In the genomic region with DNA sequence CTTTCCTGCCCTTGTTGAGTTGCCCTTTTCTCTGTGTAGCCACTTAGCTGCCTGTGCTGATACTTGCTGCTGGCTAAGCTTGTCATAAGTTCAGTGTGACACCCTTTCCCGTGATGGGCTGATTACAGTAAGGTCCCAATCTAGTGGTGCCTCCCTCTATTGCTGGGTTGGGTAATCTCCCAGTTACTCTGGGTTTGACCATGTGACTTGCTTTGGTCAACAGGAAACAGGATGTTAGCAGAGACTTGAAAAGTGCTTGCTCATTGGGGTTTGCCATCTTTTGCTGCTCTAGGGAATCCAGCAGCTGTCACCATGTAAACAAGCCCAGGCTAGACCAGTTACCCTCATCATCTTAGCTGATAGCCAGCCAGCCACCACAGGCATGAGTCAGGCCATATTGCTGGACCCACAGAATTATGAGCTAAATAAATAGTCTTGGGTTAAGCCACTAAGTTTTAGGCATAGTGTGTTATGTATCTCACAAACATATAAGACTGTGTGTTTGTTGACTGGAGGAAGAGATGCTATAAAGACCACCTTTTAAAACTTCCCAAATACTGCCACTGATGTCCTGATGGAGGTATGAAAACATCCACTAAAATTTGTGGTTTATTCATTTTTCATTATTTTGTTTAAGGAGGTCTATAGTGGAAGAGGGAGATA, we compare ENCODE assay signal across 8 cellular contexts. TPM values are rescaled to one million over a fixed set of nuclear protein-coding genes. Genes with fewer than 3 reads are reported as not detected.
DNase-seq lines count a peak whose midpoint lies in the region; ATAC-seq and TF ChIP-seq lines count a peak whose summit lies in the region.

No MANE protein-coding gene starts in this region.

- peaks cover 10% of the 10 kb centered on the region; the same call in 1 of the 2 replicates for H3F3A ChIP-seq in MM.1S (ENCODE audit: insufficient read depth, low read length)

- H3K36me3 Mint-ChIP-seq in activated T-cell treated with anti-CD3 and anti-CD28 coated beads, Interleukin-2, amount 50 U/mL, for 4 hours (ENCODE audit: insufficient read depth) = no peaks in the 10 kb centered on the region

- 38% methylated on average over 1 of the region's 1 CpG for WGBS in right lobe of liver (ENCODE audit: insufficient coverage, low coverage, low lambda C conversion rate, missing lambda C conversion rate)

- peaks cover 13% of the 10 kb centered on the region for H3K9me3 Mint-ChIP-seq in activated T-cell treated with anti-CD3 and anti-CD28 coated beads, Interleukin-2, amount 50 U/mL, for 4 hours

- no peaks in the 10 kb centered on the region for H3K27me3 ChIP-seq in BLaER1
- H3K27me3 ChIP-seq in MM.1S (replicated peaks; ENCODE audit: insufficient read depth, low read length) = no peaks in the 10 kb centered on the region
- H3K27me3 ChIP-seq in right lobe of liver = peaks cover 0 to 11% of the 10 kb centered on the region in 2 donors

- ATAC-seq in GM19025 (IDR thresholded peaks at IDR 0.05; ENCODE audit: low read depth, unreplicated experiment) (peak; percentile 55), right lobe of liver (peak; percentile 54 to 68 (median 60)), HG03039 (IDR thresholded peaks at IDR 0.05; ENCODE audit: unreplicated experiment) (no peak), HG03342 (IDR thresholded peaks at IDR 0.05; ENCODE audit: unreplicated experiment) (no peak)
- ATAC-seq in activated T-cell treated with anti-CD3 and anti-CD28 coated beads, Interleukin-2, amount 50 U/mL, for 4 hours = peak; percentile 65 to 71

- H3K4me3 ChIP-seq in BLaER1 (no peak overlapping the region), MM.1S (ENCODE audit: low read length) (no peak overlapping the region), right lobe of liver (no peak overlapping the region)

- H3K9me3 ChIP-seq in BLaER1 (peaks cover 38% of the 10 kb centered on the region), MM.1S (replicated peaks; ENCODE audit: insufficient read depth, low read length) (no peaks in the 10 kb centered on the region), right lobe of liver (no peaks in the 10 kb centered on the region)

- 0 out of 2 replicates have a peak overlapping the region, but pooled peaks have one; percentile 14 for H3K4me2 ChIP-seq in BLaER1
- peak overlapping the region; percentile 4 for H3K4me2 ChIP-seq in MM.1S (ENCODE audit: low read depth, low read length)

- H3K36me3 ChIP-seq in BLaER1 (no peaks in the 10 kb centered on the region), MM.1S (replicated peaks; ENCODE audit: insufficient read depth, low read length) (no peaks in the 10 kb centered on the region), right lobe of liver (no peaks in the 10 kb centered on the region)

- H3K4me1 ChIP-seq in BLaER1 = peaks cover 7% of the 10 kb centered on the region
- H3K4me1 ChIP-seq in MM.1S (ENCODE audit: low read length) = peaks cover 11% of the 10 kb centered on the region
- H3K4me1 ChIP-seq in right lobe of liver = no peaks in the 10 kb centered on the region

- no peak for TF ChIP-seq POLR2A in right lobe of liver (IDR thresholded peaks at IDR 0.05)

- peak overlapping the region; percentile 66 for H2AFZ ChIP-seq in MM.1S (ENCODE audit: low read length)

- peaks cover 21% of the 10 kb centered on the region for H3K27me3 Mint-ChIP-seq in activated T-cell treated with anti-CD3 and anti-CD28 coated beads, Interleukin-2, amount 50 U/mL, for 4 hours (ENCODE audit: low read depth)

- intact Hi-C loops in right lobe of liver (cut with DNase I) = no loop called here

- H3K4me1 Mint-ChIP-seq in activated T-cell treated with anti-CD3 and anti-CD28 coated beads, Interleukin-2, amount 50 U/mL, for 4 hours (ENCODE audit: low read depth) = peaks cover 8% of the 10 kb centered on the region

- TF ChIP-seq CTCF in MM.1S (IDR thresholded peaks at IDR 0.05; ENCODE audit: low read length) (no peak), right lobe of liver (IDR thresholded peaks at IDR 0.05) (no peak)

- H3K9me2 ChIP-seq in MM.1S (replicated peaks; ENCODE audit: insufficient read depth, low read length) = no peaks in the 10 kb centered on the region

- DNase-seq in MM.1S (peak; percentile 94), right lobe of liver (no peak)
- DNase-seq in activated T-cell treated with anti-CD3 and anti-CD28 coated beads, Interleukin-2, amount 50 U/mL, for 4 hours = no peak
- no peak for DNase-seq in activated CD8-positive, alpha-beta memory T cell treated with anti-CD3 and anti-CD28 coated beads, Interleukin-2, amount 50 U/mL, for 48 hours

- H3K4me3 Mint-ChIP-seq in activated T-cell treated with anti-CD3 and anti-CD28 coated beads, Interleukin-2, amount 50 U/mL, for 4 hours = no peak overlapping the region

- no peaks in the 10 kb centered on the region for H4K20me1 ChIP-seq in BLaER1
- H4K20me1 ChIP-seq in MM.1S (ENCODE audit: insufficient read depth, low read length) = no peaks in the 10 kb centered on the region

- H3K27ac ChIP-seq in BLaER1 (no peak overlapping the region), MM.1S (ENCODE audit: low read length) (peak overlapping the region; percentile 30), right lobe of liver (peak overlapping the region in 1 of 3 donors; percentile 14)

- no peak overlapping the region for H3K9ac ChIP-seq in BLaER1
- H3K9ac ChIP-seq in MM.1S (ENCODE audit: low read length) = no peak overlapping the region

- H3K79me2 ChIP-seq in MM.1S (ENCODE audit: low read length) = no peaks in the 10 kb centered on the region

RNA-seq across cellular contexts. Expression of gene LEP, which starts 4.0 kb away (rescaled TPM):
- not detected for total RNA-seq in activated T-cell treated with anti-CD3 and anti-CD28 coated beads, Interleukin-2, amount 50 U/mL, for 4 hours
- not detected for total RNA-seq in right lobe of liver

Comparison
In these comparisons a context has a peak if more than half of its experiments do, and no peak if none do; other contexts are left out.
1. ATAC-seq: peak in GM19025 (single experiment), activated T-cell treated with anti-CD3 and anti-CD28 coated beads, Interleukin-2, amount 50 U/mL, for 4 hours (2 of 2) and right lobe of liver (4 of 4); none in HG03039 (single experiment) and HG03342 (single experiment).